In genomic region chr9:76624381-76625048, GRCh38 we compare ENCODE assay signal across 11 cellular contexts.
DNase-seq lines count a peak whose midpoint lies in the region; ATAC-seq and TF ChIP-seq lines count a peak whose summit lies in the region.
"Had no signal": no experiment of that assay in that cellular context is flagged by ENCODE, and none has a peak within 500 bp of the region (broad histone marks: within the 10 kb centered on the region; RNA-seq: fewer than 3 reads in every experiment).

No MANE protein-coding gene starts in this region.

- no peaks in the 10 kb centered on the region for H3K27me3 ChIP-seq in Loucy (ENCODE audit: insufficient read depth, low read length, poor library complexity, severe bottlenecking)

- no peaks in the 10 kb centered on the region for H4K20me1 ChIP-seq in Loucy (ENCODE audit: insufficient read depth, low read length, poor library complexity, severe bottlenecking)

- DNase-seq in GM12865 (ENCODE audit: low read depth) (peak; percentile 71), nephron progenitor cell (no peak), T-helper 9 cell (no peak), HPDE6-E6E7 (ENCODE audit: extremely low spot score) (no peak), SHP77 (lab: John Stamatoyannopoulos, UW) (no peak)
- DNase-seq: activated CD8-positive, alpha-beta memory T cell treated with anti-CD3 and anti-CD28 coated beads, Interleukin-2, amount 10 ng/mL, durations not matched to agents 7 days and 5 days; aorta had no signal

- H3K9me3 ChIP-seq in Loucy (ENCODE audit: insufficient read depth, low read depth, low read length) = no peaks in the 10 kb centered on the region

- H3K4me2 ChIP-seq in Loucy (ENCODE audit: low read depth, low read length, poor library complexity, severe bottlenecking) = no peak overlapping the region

- H3K36me3 ChIP-seq in Loucy (ENCODE audit: insufficient read depth, low read length) = no peaks in the 10 kb centered on the region; the same call in 1 of the 2 replicates

- no peaks in the 10 kb centered on the region for H3K9me2 ChIP-seq in Loucy (replicated peaks; ENCODE audit: low read depth, low read length)

- no peak overlapping the region for H3K27ac Mint-ChIP-seq in nephron progenitor cell
- H3K27ac Mint-ChIP-seq: activated CD8-positive, alpha-beta memory T cell treated with anti-CD3 and anti-CD28 coated beads, Interleukin-2, amount 10 ng/mL, durations not matched to agents 7 days and 5 days had no signal

- H3K4me3 Mint-ChIP-seq in nephron progenitor cell = no peak overlapping the region
- H3K4me3 Mint-ChIP-seq: activated CD8-positive, alpha-beta memory T cell treated with anti-CD3 and anti-CD28 coated beads, Interleukin-2, amount 10 ng/mL, durations not matched to agents 7 days and 5 days had no signal

- no peaks in the 10 kb centered on the region for H3K9me3 Mint-ChIP-seq in nephron progenitor cell

- no peaks in the 10 kb centered on the region for H3K36me3 Mint-ChIP-seq in nephron progenitor cell (ENCODE audit: low read depth)
- H3K36me3 Mint-ChIP-seq: activated CD8-positive, alpha-beta memory T cell treated with anti-CD3 and anti-CD28 coated beads, Interleukin-2, amount 10 ng/mL, durations not matched to agents 7 days and 5 days had no signal

- H3K4me3 ChIP-seq in GM12865 (ENCODE audit: low read depth, low read length) (no peak overlapping the region), Loucy (ENCODE audit: low read length, poor library complexity, severe bottlenecking) (no peak overlapping the region)

- peak overlapping the region; percentile 46 for H3K9ac ChIP-seq in Loucy (ENCODE audit: low read depth, low read length, poor library complexity, severe bottlenecking)

- H3K27me3 Mint-ChIP-seq in nephron progenitor cell (ENCODE audit: low read depth, poor library complexity) = no peaks in the 10 kb centered on the region

- TF ChIP-seq CTCF in GM12865 (IDR thresholded peaks at IDR 0.05; ENCODE audit: insufficient read depth, low read depth, low read length, missing control alignments) (no peak), Loucy (conservative IDR thresholded peaks at IDR 0.05; ENCODE audit: low read length) (no peak), nephron progenitor cell (IDR thresholded peaks at IDR 0.05) (no peak)

- peaks cover 11% of the 10 kb centered on the region for H3K4me1 Mint-ChIP-seq in nephron progenitor cell

- H3F3A ChIP-seq in Loucy (ENCODE audit: low read depth) = no peaks in the 10 kb centered on the region

- peaks cover 75% of the 10 kb centered on the region for H3K4me1 ChIP-seq in Loucy (ENCODE audit: insufficient read depth, low read length, poor library complexity, severe bottlenecking)

- H3K79me2 ChIP-seq in Loucy (ENCODE audit: insufficient read depth, low read length) = no peaks in the 10 kb centered on the region

- peak; percentile 99 for ATAC-seq in GM19455 (IDR thresholded peaks at IDR 0.05; ENCODE audit: unreplicated experiment)
- peak; percentile 97 for ATAC-seq in HG02938 (IDR thresholded peaks at IDR 0.05; ENCODE audit: unreplicated experiment)
- ATAC-seq: activated CD8-positive, alpha-beta memory T cell treated with anti-CD3 and anti-CD28 coated beads, Interleukin-2, amount 10 ng/mL, durations not matched to agents 7 days and 5 days; esophagus mucosa had no signal

- H2AFZ ChIP-seq in Loucy (ENCODE audit: low read length) = no peak overlapping the region
